1 cellular context compared by ENCODE assay signal in genomic region chr18:62828852-62829251, GRCh38.
TF ChIP-seq lines count a peak whose summit lies in the region.

No MANE protein-coding gene starts in this region.

TF ChIP-seq in GM12878, 131 proteins besides CTCF, POLR2A, EP300 and RAD21 (continued from another document):
- TF ChIP-seq ZBTB11 (CRISPR knock-in tag; IDR thresholded peaks at IDR 0.05) (no peak), PBX3 (IDR thresholded peaks at IDR 0.05; ENCODE audit: insufficient replicate concordance, low read depth, low read length) (peak; percentile 16), NR2F1 (conservative IDR thresholded peaks at IDR 0.05) (no peak)
